ENCODE assay signal across 8 cellular contexts in the genomic region with DNA sequence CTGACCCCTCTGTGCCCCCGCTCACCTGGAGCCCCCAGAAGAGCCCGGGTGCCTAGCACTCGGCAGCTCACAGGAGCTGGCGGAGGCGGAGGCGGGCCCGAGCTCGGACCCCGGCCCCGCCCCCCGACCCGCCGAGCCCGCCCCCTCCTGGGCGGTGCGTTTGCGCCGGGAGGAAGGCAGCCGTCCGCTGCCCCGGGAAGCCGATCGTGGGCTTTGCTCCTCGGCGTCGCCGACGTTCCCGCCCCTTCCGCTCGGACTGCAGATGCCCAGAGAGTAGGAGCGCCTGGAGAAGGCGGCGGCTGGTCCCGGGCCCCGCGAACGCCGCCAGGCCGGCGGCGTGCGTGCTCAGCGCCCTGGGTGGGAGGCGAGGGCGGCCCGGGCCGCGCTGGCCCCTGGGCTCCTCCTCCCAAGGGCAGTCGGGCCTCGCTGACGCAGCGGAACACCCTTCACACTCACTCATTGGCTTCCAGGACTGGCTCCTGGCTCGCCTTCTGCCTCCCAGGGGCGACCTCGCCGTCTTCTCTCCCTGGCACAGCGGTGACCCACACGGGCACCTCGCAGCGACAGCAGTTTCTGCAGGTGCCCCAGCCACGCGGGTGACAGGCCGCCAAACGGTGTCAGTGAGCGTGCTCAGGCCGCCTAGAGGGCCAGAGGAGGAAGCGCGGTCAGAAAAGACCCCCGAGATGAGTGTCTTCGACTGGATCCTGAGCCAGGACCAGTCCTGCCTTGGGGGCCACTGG. TPM values are rescaled to one million over a fixed set of nuclear protein-coding genes. Genes with fewer than 3 reads are reported as not detected.
DNase-seq lines count a peak whose midpoint lies in the region; ATAC-seq and TF ChIP-seq lines count a peak whose summit lies in the region.

A gene (minus strand): TSS at position 74 of the 740 bp plus-strand sequence. CDS start 415 bp downstream, outside the sequence.

- peak; percentile 83 for DNase-seq in DND-41
- peak; percentile 93 for DNase-seq in Karpas-422
- peak; percentile 80 for DNase-seq in globus pallidus (ENCODE audit: low spot score)
- DNase-seq in occipital lobe (lab: John Stamatoyannopoulos, UW): peak; percentile 76
- peak; percentile 73 for DNase-seq in superior temporal gyrus (ENCODE audit: extremely low spot score)

- no peaks in the 10 kb centered on the region for H3K36me3 Mint-ChIP-seq in activated naive CD4-positive, alpha-beta T cell treated with anti-CD3 and anti-CD28 coated beads, Interleukin-2, amount 50 U/mL, for 24 hours

- no peaks in the 10 kb centered on the region for H3K36me3 ChIP-seq in DND-41 (ENCODE audit: insufficient read depth, low read length)
- H3K36me3 ChIP-seq in Karpas-422 (ENCODE audit: insufficient read depth, low read length): no peaks in the 10 kb centered on the region

- H3K4me3 Mint-ChIP-seq in activated naive CD4-positive, alpha-beta T cell treated with anti-CD3 and anti-CD28 coated beads, Interleukin-2, amount 50 U/mL, for 24 hours: peak within 1 kb of the TSS; percentile 95

- H3K9me3 Mint-ChIP-seq in activated naive CD4-positive, alpha-beta T cell treated with anti-CD3 and anti-CD28 coated beads, Interleukin-2, amount 50 U/mL, for 24 hours: no peaks in the 10 kb centered on the region

- H2AFZ ChIP-seq in DND-41 (ENCODE audit: low read depth, low read length) (peak within 1 kb of the TSS; percentile 81), Karpas-422 (ENCODE audit: low read length) (peak within 1 kb of the TSS; percentile 90)

- TF ChIP-seq CTCF in DND-41 (IDR thresholded peaks at IDR 0.05; ENCODE audit: borderline replicate concordance, extremely low read depth, low read length, poor library complexity, severe bottlenecking): peak; percentile 41

- H3K27me3 ChIP-seq in DND-41 (ENCODE audit: insufficient read depth, low read length, poor library complexity) (no peaks in the 10 kb centered on the region), Karpas-422 (ENCODE audit: low read length) (no peaks in the 10 kb centered on the region)

- peak within 1 kb of the TSS; percentile 85 for H3K4me2 ChIP-seq in DND-41 (ENCODE audit: insufficient read depth, low read length)
- peak within 1 kb of the TSS; percentile 89 for H3K4me2 ChIP-seq in Karpas-422 (ENCODE audit: low read depth, low read length, poor library complexity, severe bottlenecking)

- H3K27ac ChIP-seq in DND-41 (ENCODE audit: low read length) (peak within 1 kb of the TSS; percentile 75), Karpas-422 (ENCODE audit: low read length) (0 out of 2 replicates have a peak within 1 kb of the TSS, but pooled peaks have one; percentile 17)

- peak within 1 kb of the TSS; percentile 76 for H3K9ac ChIP-seq in DND-41 (ENCODE audit: low read depth, low read length)
- peak within 1 kb of the TSS; percentile 82 for H3K9ac ChIP-seq in Karpas-422 (ENCODE audit: low read length)

- H4K20me1 ChIP-seq in DND-41 (ENCODE audit: insufficient read depth, low read length): no peaks in the 10 kb centered on the region
- no peaks in the 10 kb centered on the region for H4K20me1 ChIP-seq in Karpas-422 (ENCODE audit: insufficient read depth, low read depth, low read length)

- H3K4me1 ChIP-seq in DND-41 (ENCODE audit: insufficient read depth, low read length) (peaks cover 20% of the 10 kb centered on the region), Karpas-422 (ENCODE audit: low read length) (peaks cover 14% of the 10 kb centered on the region)

- ATAC-seq in DND-41 (ENCODE audit: insufficient read depth, low read depth) (peak; percentile 91), GM21723 (IDR thresholded peaks at IDR 0.05; ENCODE audit: unreplicated experiment) (peak; percentile 76), SK-N-SH treated with all-trans-retinoic acid at 6 μM for 48 hours (peak; percentile 91)

- H3K4me1 Mint-ChIP-seq in activated naive CD4-positive, alpha-beta T cell treated with anti-CD3 and anti-CD28 coated beads, Interleukin-2, amount 50 U/mL, for 24 hours: peaks cover 37% of the 10 kb centered on the region

- H3K4me3 ChIP-seq in DND-41 (ENCODE audit: low read depth in 1 of 2, low read length in 2 of 2): peak within 1 kb of the TSS; percentile 38 to 79; a peak in 3 of 4 replicates
- H3K4me3 ChIP-seq in Karpas-422 (ENCODE audit: low read length): peak within 1 kb of the TSS; percentile 91

- no peaks in the 10 kb centered on the region for H3K27me3 Mint-ChIP-seq in activated naive CD4-positive, alpha-beta T cell treated with anti-CD3 and anti-CD28 coated beads, Interleukin-2, amount 50 U/mL, for 24 hours

- no peaks in the 10 kb centered on the region for H3K9me2 ChIP-seq in Karpas-422 (replicated peaks; ENCODE audit: insufficient read depth, low read length)

- H3K79me2 ChIP-seq in DND-41 (ENCODE audit: insufficient read depth, low read length) (no peaks in the 10 kb centered on the region), Karpas-422 (ENCODE audit: low read length) (peaks cover 5% of the 10 kb centered on the region; the same call in 1 of the 2 replicates)

- H3K9me3 ChIP-seq in DND-41 (ENCODE audit: insufficient read depth, low read length, severe bottlenecking) (no peaks in the 10 kb centered on the region), Karpas-422 (ENCODE audit: low read length) (no peaks in the 10 kb centered on the region)

- H3K27ac Mint-ChIP-seq in activated naive CD4-positive, alpha-beta T cell treated with anti-CD3 and anti-CD28 coated beads, Interleukin-2, amount 50 U/mL, for 24 hours: peak within 1 kb of the TSS; percentile 96

TF ChIP-seq in SK-N-SH treated with all-trans-retinoic acid at 6 μM for 48 hours, 23 proteins besides CTCF, POLR2A, EP300 and RAD21:
- no peak for TF ChIP-seq OSR1 (CRISPR knock-in tag; IDR thresholded peaks at IDR 0.05)
- 0 out of 2 replicates have a peak, but pooled peaks have one; percentile 60 for TF ChIP-seq SNAI2 (CRISPR knock-in tag; IDR thresholded peaks at IDR 0.05)
TF ChIP-seq in SK-N-SH treated with all-trans-retinoic acid at 6 μM for 48 hours: peak in this region for 1.

RNA-seq across cellular contexts. Expression of the gene that starts here (rescaled TPM):
- 39.8 and 40.4 TPM in 2 replicates for total RNA-seq in Karpas-422 (2014; rRNA removed; shearing (Covaris generic); ENCODE audit: low replicate concordance)
- total RNA-seq in occipital lobe: 10.0 TPM

Comparison
In these comparisons a context has a peak if more than half of its experiments do, and no peak if none do; other contexts are left out.
1. Peak in every context shown above with its lines: DNase-seq, ATAC-seq, H3K4me3 ChIP-seq and H3K27ac ChIP-seq.